ENCODE assay signal across 24 cellular contexts in the genomic region with DNA sequence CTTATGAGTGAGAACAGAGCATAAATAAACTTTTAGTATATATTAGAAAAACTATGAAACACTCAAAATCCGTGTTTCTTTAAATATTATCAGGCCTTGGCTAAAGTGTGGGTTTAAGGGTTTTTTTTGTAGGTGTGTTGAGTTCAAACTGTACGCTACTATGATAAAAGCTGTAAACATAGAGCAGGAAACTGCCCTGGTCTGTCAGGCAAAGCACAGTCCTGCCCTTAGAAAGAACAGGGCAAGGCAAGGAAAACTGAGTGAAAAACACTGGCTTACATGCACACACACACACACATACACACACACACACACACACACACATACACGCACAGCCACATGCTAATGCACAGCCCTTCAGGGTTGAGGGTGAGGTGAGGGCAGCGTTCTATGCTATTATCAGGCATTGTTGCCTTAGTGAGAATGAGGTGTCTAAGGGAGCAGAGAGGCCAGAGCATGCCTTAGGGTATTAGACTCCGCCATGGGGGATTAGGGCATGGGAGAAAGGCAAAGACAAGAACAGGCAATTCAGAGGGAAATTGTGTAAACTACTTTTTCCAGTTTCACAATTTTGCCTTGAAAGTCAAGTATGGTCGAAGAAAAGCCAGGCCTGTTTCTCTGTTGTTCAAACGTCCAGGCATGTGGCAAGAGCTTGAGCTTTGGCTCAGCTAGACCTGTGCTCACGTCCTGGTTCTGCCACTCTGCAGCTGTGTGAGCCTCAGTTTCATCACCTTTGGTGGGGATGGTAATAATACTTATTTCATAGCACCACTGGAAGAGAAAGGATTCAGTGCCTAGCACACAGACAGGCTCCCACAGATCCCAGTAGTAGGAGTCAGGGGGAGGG. TPM values are rescaled to one million over a fixed set of nuclear protein-coding genes. Genes with fewer than 3 reads are reported as not detected.
DNase-seq lines count a peak whose midpoint lies in the region; ATAC-seq, FAIRE-seq and TF ChIP-seq lines count a peak whose summit lies in the region.
"Had no signal": no experiment of that assay in that cellular context is flagged by ENCODE, and none has a peak within 500 bp of the region (broad histone marks: within the 10 kb centered on the region; RNA-seq: fewer than 3 reads in every experiment).

No MANE protein-coding gene starts in this region.

- H2BK5ac ChIP-seq in H1 (ENCODE audit: low read depth, low read length): no peak overlapping the region

- H3K27ac ChIP-seq in RWPE1 (peak overlapping the region; percentile 70), H1 (ENCODE audit: low read depth, low read length) (no peak overlapping the region)
- H3K27ac ChIP-seq: psoas muscle, thyroid gland had no signal

- no peak overlapping the region for H2BK120ac ChIP-seq in H1 (replicated peaks; ENCODE audit: low read depth, low read length)

- H3K4ac ChIP-seq in H1 (replicated peaks; ENCODE audit: insufficient read length, low read depth, low read length): no peak overlapping the region

- CTCF ChIA-PET in RWPE1 (lab: Yijun Ruan, JAX): interaction anchor here (0.6 kb wide), 1 partner anchor 791 kb away, joined by 3 read pairs; no protein-coding TSS in a partner anchor
- CTCF ChIA-PET in H1 (lab: Charles Lee; ENCODE audit: partially characterized antibody): interaction anchor here (1.0 kb wide), 1 partner anchor 158 kb away, joined by 3 read pairs; no protein-coding TSS in a partner anchor

- no peak overlapping the region for H2BK20ac ChIP-seq in H1 (ENCODE audit: low read length)

- H3K4me3 Mint-ChIP-seq in progenitor cell of endocrine pancreas (ENCODE audit: low read depth): no peak overlapping the region
- H3K4me3 Mint-ChIP-seq in natural killer cell treated with Interleukin-12 subunit alpha and Interleukin-12 subunit beta and Interleukin-15 and Interleukin-18, amount 100 ng/mL, for 72 hours: no peak overlapping the region
- H3K4me3 Mint-ChIP-seq: activated naive CD8-positive, alpha-beta T cell treated with anti-CD3 and anti-CD28 coated beads, Interleukin-2, amount 10 ng/mL, durations not matched to agents 7 days and 5 days; CD4-positive, alpha-beta memory T cell; natural killer cell had no signal

- no peaks in the 10 kb centered on the region for H4K20me1 ChIP-seq in H1 (replicated peaks in 1 of 2; ENCODE audit: control insufficient read depth in 1 of 2, insufficient read depth in 2 of 2, low read length in 2 of 2)

- POLR2A ChIA-PET in RWPE1 (lab: Yijun Ruan, JAX; ENCODE audit: low non-redundant PET) (no interaction called here), H1 (lab: Charles Lee; ENCODE audit: partially characterized antibody) (interaction anchor here (0.7 to 1.1 kb wide), 2 partner anchors 13 to 38 kb away, joined by 3 to 5 read pairs; no protein-coding TSS in a partner anchor)

- no peak overlapping the region for H4K8ac ChIP-seq in H1 (ENCODE audit: extremely low read depth, insufficient read depth, low read length)

- H3K4me1 ChIP-seq in H1 (replicated peaks in 1 of 4; ENCODE audit: control insufficient read depth in 3 of 4, insufficient read depth in 4 of 4, low read length in 3 of 4): no peaks in the 10 kb centered on the region
- H3K4me1 ChIP-seq: psoas muscle, thyroid gland had no signal

- no peaks in the 10 kb centered on the region for H3K27me3 ChIP-seq in H1 (replicated peaks in 1 of 4; ENCODE audit: control insufficient read depth in 3 of 4, extremely low read depth in 1 of 4, insufficient read depth in 3 of 4, low read length in 3 of 4)
- H3K27me3 ChIP-seq: thyroid gland had no signal

- H2AK5ac ChIP-seq in H1 (ENCODE audit: low read depth, low read length): peak overlapping the region; percentile 30; the same call in 1 of the 2 replicates

- TF ChIP-seq CTCF in RWPE1 (conservative IDR thresholded peaks at IDR 0.05; ENCODE audit: low read depth) (no peak), H1 (IDR thresholded peaks at IDR 0.05; ENCODE audit: control extremely low read depth in 1 of 3, insufficient read depth in 1 of 3, low read depth in 1 of 3, low read length in 3 of 3) (no peak), progenitor cell of endocrine pancreas (IDR thresholded peaks at IDR 0.05; ENCODE audit: unreplicated experiment) (no peak)

- H2BK12ac ChIP-seq in H1 (ENCODE audit: low read depth, low read length): no peak overlapping the region

- no peaks in the 10 kb centered on the region for H3K36me3 Mint-ChIP-seq in progenitor cell of endocrine pancreas (ENCODE audit: insufficient read depth)
- H3K36me3 Mint-ChIP-seq in natural killer cell treated with Interleukin-12 subunit alpha and Interleukin-12 subunit beta and Interleukin-15 and Interleukin-18, amount 100 ng/mL, for 72 hours: no peaks in the 10 kb centered on the region
- H3K36me3 Mint-ChIP-seq: activated naive CD8-positive, alpha-beta T cell treated with anti-CD3 and anti-CD28 coated beads, Interleukin-2, amount 10 ng/mL, durations not matched to agents 7 days and 5 days; CD4-positive, alpha-beta memory T cell; natural killer cell had no signal

- H3K4me1 Mint-ChIP-seq in progenitor cell of endocrine pancreas (ENCODE audit: low read depth): peaks cover 9% of the 10 kb centered on the region
- no peaks in the 10 kb centered on the region for H3K4me1 Mint-ChIP-seq in natural killer cell treated with Interleukin-12 subunit alpha and Interleukin-12 subunit beta and Interleukin-15 and Interleukin-18, amount 100 ng/mL, for 72 hours (ENCODE audit: low read depth in 2 of 2)
- H3K4me1 Mint-ChIP-seq: activated naive CD8-positive, alpha-beta T cell treated with anti-CD3 and anti-CD28 coated beads, Interleukin-2, amount 10 ng/mL, durations not matched to agents 7 days and 5 days; CD4-positive, alpha-beta memory T cell; natural killer cell had no signal

- TF ChIP-seq RAD21 in H1 (IDR thresholded peaks at IDR 0.05 in 1 of 2, conservative IDR thresholded peaks at IDR 0.05 in 1 of 2; ENCODE audit: low read depth in 2 of 2, low read length in 2 of 2): no peak

- no peak overlapping the region for H2AFZ ChIP-seq in H1 (ENCODE audit: low read length)

- TF ChIP-seq POLR2A in H1 (IDR thresholded peaks at IDR 0.05; ENCODE audit: control extremely low read depth in 1 of 2, low read depth in 2 of 2, low read length in 2 of 2): no peak

- no peak for ATAC-seq in GM21737 (IDR thresholded peaks at IDR 0.05; ENCODE audit: unreplicated experiment)
- ATAC-seq in natural killer cell treated with Interleukin-12 subunit alpha and Interleukin-12 subunit beta and Interleukin-15 and Interleukin-18, amount 100 ng/mL, for 72 hours: no peak
- ATAC-seq: natural killer cell; psoas muscle; stimulated activated naive CD8-positive, alpha-beta T cell treated with anti-CD3 and anti-CD28 coated beads, Interleukin-15, Interleukin-2, amounts not matched to agents 100 U/mL and 50 U/mL, for 24 hours had no signal

- TF ChIP-seq EP300 in H1 (IDR thresholded peaks at IDR 0.05; ENCODE audit: borderline replicate concordance in 1 of 2, low read depth in 2 of 2, low read length in 2 of 2): no peak

- no peaks in the 10 kb centered on the region for H3K27me3 Mint-ChIP-seq in progenitor cell of endocrine pancreas
- H3K27me3 Mint-ChIP-seq in natural killer cell treated with Interleukin-12 subunit alpha and Interleukin-12 subunit beta and Interleukin-15 and Interleukin-18, amount 100 ng/mL, for 72 hours: peaks cover 2 to 9% of the 10 kb centered on the region in 2 donors

- no peak overlapping the region for H3K9ac ChIP-seq in H1 (replicated peaks in 1 of 4; ENCODE audit: extremely low read depth in 1 of 4, low read depth in 3 of 4, low read length in 3 of 4)

- H2BK15ac ChIP-seq in H1 (ENCODE audit: low read length): no peak overlapping the region

- H3K56ac ChIP-seq in H1 (replicated peaks; ENCODE audit: insufficient read length, low read depth, low read length): no peak overlapping the region

- DNase-seq in RWPE1 (ENCODE audit: low spot score) (peak; percentile 47), H1 (ENCODE audit: low read depth in 1 of 2, low spot score in 2 of 2) (no peak), iris pigment epithelial cell (ENCODE audit: low read depth) (peak; percentile 51), progenitor cell of endocrine pancreas (ENCODE audit: low spot score, unreplicated experiment) (no peak), SHP77 treated with DMSO at 0.1 percent for 48 hours (lab: John Stamatoyannopoulos, UW) (no peak)
- no peak for DNase-seq in natural killer cell treated with Interleukin-12 subunit alpha and Interleukin-12 subunit beta and Interleukin-15 and Interleukin-18, amount 100 ng/mL, for 72 hours (ENCODE audit: low spot score)
- DNase-seq: activated CD4-positive, alpha-beta T cell treated with anti-CD3 and anti-CD28 coated beads for 1 hour; activated naive CD8-positive, alpha-beta T cell treated with anti-CD3 and anti-CD28 coated beads, Interleukin-2, amount 10 ng/mL, durations not matched to agents 7 days and 5 days; CD4-positive, alpha-beta memory T cell; DMS153; GF-D8; hippocampal formation; natural killer cell; NCI-H1048; NCI-H2081; NCI-H510A; psoas muscle; small intestine; stimulated activated CD4-positive, alpha-beta T cell treated with anti-CD3 and anti-CD28 coated beads, Interleukin-4, amount 100 ng/mL, for 1 hour; stimulated activated naive CD8-positive, alpha-beta T cell treated with anti-CD3 and anti-CD28 coated beads, Interleukin-15, Interleukin-2, amounts not matched to agents 100 U/mL and 50 U/mL, for 24 hours; thyroid gland had no signal

- 84% methylated on average over 8 of the region's 8 CpGs; no CpG with 5 or more reads in 1 of the 2 experiments for WGBS in H1 (ENCODE audit: extremely low coverage in 1 of 2, insufficient coverage in 1 of 2, insufficient read length in 1 of 2, insufficient replicate concordance in 2 of 2, low coverage in 1 of 2, low lambda C conversion rate in 2 of 2, missing lambda C conversion rate in 1 of 2), 2 experiments

- no peaks in the 10 kb centered on the region for H3K79me2 ChIP-seq in H1 (ENCODE audit: control insufficient read depth in 1 of 2, insufficient read depth in 2 of 2, low read length in 2 of 2)

- no peak overlapping the region for H3K4me2 ChIP-seq in H1 (ENCODE audit: insufficient read depth in 1 of 2, low read depth in 2 of 2, low read length in 2 of 2)

- H3K9me3 Mint-ChIP-seq in progenitor cell of endocrine pancreas (ENCODE audit: low read depth): peaks cover 4% of the 10 kb centered on the region
- H3K9me3 Mint-ChIP-seq in natural killer cell treated with Interleukin-12 subunit alpha and Interleukin-12 subunit beta and Interleukin-15 and Interleukin-18, amount 100 ng/mL, for 72 hours: no peaks in the 10 kb centered on the region
- H3K9me3 Mint-ChIP-seq: activated naive CD8-positive, alpha-beta T cell treated with anti-CD3 and anti-CD28 coated beads, Interleukin-2, amount 10 ng/mL, durations not matched to agents 7 days and 5 days; activated T-helper 2 cell treated with anti-CD3 and anti-CD28 coated beads, Interferon-gamma antibody, Interleukin-2, Interleukin-4, amounts not matched to agents 10 μg/mL and 5 μg/mL and 100 μg/mL, durations not matched to agents 14 hours and 24 hours and 36 hours; CD4-positive, alpha-beta memory T cell; natural killer cell had no signal

- H3K27ac Mint-ChIP-seq in progenitor cell of endocrine pancreas: peak overlapping the region; percentile 38
- H3K27ac Mint-ChIP-seq in natural killer cell treated with Interleukin-12 subunit alpha and Interleukin-12 subunit beta and Interleukin-15 and Interleukin-18, amount 100 ng/mL, for 72 hours: no peak overlapping the region
- H3K27ac Mint-ChIP-seq: activated naive CD8-positive, alpha-beta T cell treated with anti-CD3 and anti-CD28 coated beads, Interleukin-2, amount 10 ng/mL, durations not matched to agents 7 days and 5 days; activated T-helper 2 cell treated with anti-CD3 and anti-CD28 coated beads, Interferon-gamma antibody, Interleukin-2, Interleukin-4, amounts not matched to agents 10 μg/mL and 5 μg/mL and 100 μg/mL, durations not matched to agents 14 hours and 24 hours and 36 hours; natural killer cell had no signal

- no peak overlapping the region for H4K5ac ChIP-seq in H1 (ENCODE audit: insufficient read length, low read depth, low read length)

- no peak overlapping the region for H3K14ac ChIP-seq in H1 (ENCODE audit: insufficient read length)

- no peaks in the 10 kb centered on the region; the same call in 1 of the 2 replicates for H3K23me2 ChIP-seq in H1 (ENCODE audit: low read depth, low read length)

- FAIRE-seq in H1 (lab: Jason Lieb, UNC): no peak
- FAIRE-seq: islet of Langerhans, small intestine had no signal

- no peak overlapping the region for H3K23ac ChIP-seq in H1 (ENCODE audit: insufficient read length)

- H3K79me1 ChIP-seq in H1 (ENCODE audit: low read depth, low read length): no peaks in the 10 kb centered on the region

- no peaks in the 10 kb centered on the region for H3K36me3 ChIP-seq in H1 (ENCODE audit: control insufficient read depth in 2 of 4, insufficient read depth in 4 of 4, low read length in 3 of 4)
- H3K36me3 ChIP-seq: thyroid gland had no signal

- no peak overlapping the region for H4K91ac ChIP-seq in H1 (replicated peaks; ENCODE audit: insufficient read length, low read length)

- H3K18ac ChIP-seq in H1 (ENCODE audit: extremely low read depth, low read length): no peak overlapping the region

- no peaks in the 10 kb centered on the region for H3K9me3 ChIP-seq in H1 (ENCODE audit: insufficient read depth in 2 of 2, low read depth in 1 of 2, low read length in 1 of 2)
- H3K9me3 ChIP-seq: psoas muscle, thyroid gland had no signal

- no peak overlapping the region for H3K4me3 ChIP-seq in H1 (ENCODE audit: extremely low read depth in 1 of 4, insufficient read depth in 2 of 4, low read depth in 3 of 4, low read length in 4 of 4)
- H3K4me3 ChIP-seq: psoas muscle, thyroid gland had no signal

RNA-seq across cellular contexts. Expression of gene TPM1, which starts 36.3 kb away (rescaled TPM):
- total RNA-seq in H1 (2021; fragmentation: NEBNext Ultra II Directional; extraction: Animal tissue kit (Norgen Biotek cat#: 25700)): 571 and 579 TPM in 2 replicates
- polyA plus RNA-seq in H1 (2011; rRNA removed): 246 and 258 TPM in 2 replicates
- polyA plus RNA-seq in H1 (2011; cell fraction: cytosol; rRNA removed): 481 TPM
- 537 TPM for polyA plus RNA-seq in H1 (2011; cell fraction: nucleus; rRNA removed)
- polyA plus RNA-seq in H1 (2012, experiment 1 of 2): 409 to 588 TPM (median 457 TPM) in 4 replicates
- 113 TPM for polyA plus RNA-seq in H1 (2012, experiment 2 of 2)
- polyA plus RNA-seq in H1 (2013, experiment 1 of 2): 292 TPM
- polyA plus RNA-seq in H1 (2013, experiment 2 of 2): 291 TPM
- polyA minus RNA-seq in H1 (2011; rRNA and poly(A)+ RNA removed): 221 and 265 TPM in 2 replicates
- 225 TPM for polyA minus RNA-seq in H1 (2011; cell fraction: cytosol; rRNA and poly(A)+ RNA removed)
- 741 TPM for polyA minus RNA-seq in H1 (2011; cell fraction: nucleus; rRNA and poly(A)+ RNA removed)
- total RNA-seq in progenitor cell of endocrine pancreas: 284 and 300 TPM in 2 replicates
- total RNA-seq in natural killer cell treated with Interleukin-12 subunit alpha and Interleukin-12 subunit beta and Interleukin-15 and Interleukin-18, amount 100 ng/mL, for 72 hours: 10 to 100 TPM in 1 of 2 donors, 1 to 10 TPM in 1; 7.0 to 12.1 TPM

Comparison
In these comparisons a context has a peak if more than half of its experiments do, and no peak if none do; other contexts are left out.
1. DNase-seq: peak in RWPE1 (single experiment) and iris pigment epithelial cell (single experiment); none in H1 (0 of 2), progenitor cell of endocrine pancreas (single experiment), SHP77 treated with DMSO at 0.1 percent for 48 hours (single experiment) and natural killer cell treated with Interleukin-12 subunit alpha and Interleukin-12 subunit beta and Interleukin-15 and Interleukin-18, amount 100 ng/mL, for 72 hours (single experiment).
2. RNA of gene TPM1, which starts 36.3 kb away (total RNA-seq): 571 to 579 TPM in H1 and 284 to 300 TPM in progenitor cell of endocrine pancreas; 7.0 to 12.1 TPM in natural killer cell treated with Interleukin-12 subunit alpha and Interleukin-12 subunit beta and Interleukin-15 and Interleukin-18, amount 100 ng/mL, for 72 hours; every median in the first group is over 10 times any median in the second.